In the genomic region with DNA sequence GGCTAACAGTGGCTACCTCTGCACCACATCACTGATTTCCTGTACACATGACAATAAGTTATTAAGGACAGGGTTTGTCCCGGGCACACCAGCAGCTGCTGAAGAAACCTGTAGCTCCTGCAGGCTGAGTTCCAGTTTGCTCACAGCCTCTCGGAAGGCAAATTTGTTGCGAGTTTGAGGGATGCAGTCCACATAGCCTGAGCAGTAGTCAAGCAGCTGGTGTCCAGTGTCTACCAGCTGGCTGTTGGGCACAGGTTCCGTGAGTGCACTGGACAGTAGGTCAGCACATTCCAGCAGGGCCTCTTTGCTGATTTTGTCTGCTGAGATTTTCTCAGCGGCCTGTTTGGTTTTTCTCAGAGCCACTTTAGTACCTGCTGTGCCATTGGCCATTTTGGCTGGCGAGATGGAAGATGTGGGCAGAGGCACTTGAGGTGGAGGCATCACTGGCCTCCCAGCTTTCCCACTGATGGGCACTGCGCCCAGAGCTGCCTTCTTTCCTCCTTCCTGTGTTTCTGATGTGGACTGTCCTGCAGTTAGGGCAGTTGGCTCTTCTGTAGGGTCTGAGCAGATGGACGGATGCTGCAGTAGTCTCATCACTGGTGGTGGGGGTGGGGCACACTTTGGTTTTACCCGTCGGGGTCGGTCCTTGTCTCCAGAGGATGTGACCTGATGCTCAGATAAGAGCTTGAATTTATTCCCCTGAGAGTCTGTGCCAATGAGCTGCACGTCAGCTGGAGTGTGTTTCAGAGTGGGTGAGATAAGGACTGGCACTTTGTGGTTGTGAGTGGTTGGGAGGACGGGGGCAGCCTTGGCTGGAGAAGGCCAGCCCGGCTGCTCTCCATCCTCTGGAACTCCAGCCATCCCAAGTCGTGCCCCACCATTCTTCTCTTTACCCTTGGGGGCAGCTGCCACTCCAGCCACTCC, we compare ENCODE assay signal across 2 cellular contexts.
TF ChIP-seq lines count a peak whose summit lies in the region.

No MANE protein-coding gene starts in this region.

TF ChIP-seq in IMR-90, 13 proteins besides CTCF, POLR2A, EP300 and RAD21:
- TF ChIP-seq FOS (IDR thresholded peaks at IDR 0.05; ENCODE audit: low read depth, low read length) = no peak
- no peak for TF ChIP-seq SMC3 (IDR thresholded peaks at IDR 0.05; ENCODE audit: low read depth, low read length)
- TF ChIP-seq RFX5 (IDR thresholded peaks at IDR 0.05; ENCODE audit: low read depth, low read length) = no peak
- no peak for TF ChIP-seq CHD1 (IDR thresholded peaks at IDR 0.05; ENCODE audit: low read depth, low read length)
- TF ChIP-seq, protein P1, sequence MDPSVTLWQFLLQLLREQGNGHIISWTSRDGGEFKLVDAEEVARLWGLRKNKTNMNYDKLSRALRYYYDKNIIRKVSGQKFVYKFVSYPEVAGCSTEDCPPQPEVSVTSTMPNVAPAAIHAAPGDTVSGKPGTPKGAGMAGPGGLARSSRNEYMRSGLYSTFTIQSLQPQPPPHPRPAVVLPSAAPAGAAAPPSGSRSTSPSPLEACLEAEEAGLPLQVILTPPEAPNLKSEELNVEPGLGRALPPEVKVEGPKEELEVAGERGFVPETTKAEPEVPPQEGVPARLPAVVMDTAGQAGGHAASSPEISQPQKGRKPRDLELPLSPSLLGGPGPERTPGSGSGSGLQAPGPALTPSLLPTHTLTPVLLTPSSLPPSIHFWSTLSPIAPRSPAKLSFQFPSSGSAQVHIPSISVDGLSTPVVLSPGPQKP (IDR thresholded peaks at IDR 0.05; ENCODE audit: borderline replicate concordance, low read depth, low read length) = no peak
- TF ChIP-seq NFE2L2 (IDR thresholded peaks at IDR 0.05; ENCODE audit: low read depth, low read length) = no peak
- TF ChIP-seq BHLHE40 (IDR thresholded peaks at IDR 0.05; ENCODE audit: low read depth, low read length) = no peak
- no peak for TF ChIP-seq MAFK (IDR thresholded peaks at IDR 0.05; ENCODE audit: low read depth, low read length)
- TF ChIP-seq MAZ (IDR thresholded peaks at IDR 0.05; ENCODE audit: borderline replicate concordance, low read depth, low read length) = no peak
- no peak for TF ChIP-seq USF2 (IDR thresholded peaks at IDR 0.05; ENCODE audit: low read depth, low read length)
TF ChIP-seq in IMR-90: peak in this region for 0.

TF ChIP-seq in H1, 55 proteins besides CTCF, POLR2A, EP300 and RAD21:
- TF ChIP-seq PHF8 (conservative IDR thresholded peaks at IDR 0.05; ENCODE audit: low read depth, low read length) = no peak
- no peak for TF ChIP-seq CBX5 (IDR thresholded peaks at IDR 0.05; ENCODE audit: low read depth, low read length)
- TF ChIP-seq MAX (IDR thresholded peaks at IDR 0.05) = no peak
- no peak for TF ChIP-seq TAF7 (optimal IDR thresholded peaks at IDR 0.05; ENCODE audit: borderline replicate concordance, low read depth, low read length)
- no peak for TF ChIP-seq FOSL1 (IDR thresholded peaks at IDR 0.05; ENCODE audit: insufficient read depth, low read depth, low read length)
- no peak for TF ChIP-seq RNF2 (IDR thresholded peaks at IDR 0.05; ENCODE audit: borderline replicate concordance, low read depth, low read length, missing control alignments, poor library complexity, severe bottlenecking)
- TF ChIP-seq KDM4A (IDR thresholded peaks at IDR 0.05; ENCODE audit: low read depth, low read length, severe bottlenecking) = no peak
- no peak for TF ChIP-seq TAF1 (IDR thresholded peaks at IDR 0.05; ENCODE audit: low read depth, low read length)
- TF ChIP-seq POLR2AphosphoS5 (IDR thresholded peaks at IDR 0.05; ENCODE audit: low read depth, low read length) = no peak
- TF ChIP-seq TBP (IDR thresholded peaks at IDR 0.05; ENCODE audit: low read depth, low read length) = no peak
- no peak for TF ChIP-seq CTBP2 (IDR thresholded peaks at IDR 0.05; ENCODE audit: borderline replicate concordance, insufficient read depth, insufficient read length, low read length)
- TF ChIP-seq KDM1A (IDR thresholded peaks at IDR 0.05; ENCODE audit: borderline replicate concordance, low read length) = no peak
- no peak for TF ChIP-seq CHD7 (IDR thresholded peaks at IDR 0.05; ENCODE audit: insufficient replicate concordance, low read length)
- TF ChIP-seq ATF3 (IDR thresholded peaks at IDR 0.05; ENCODE audit: insufficient read depth, low read depth, low read length) = no peak
- TF ChIP-seq ZNF274 (IDR thresholded peaks at IDR 0.05; ENCODE audit: borderline replicate concordance, extremely low read depth, low read length) = no peak
- TF ChIP-seq HDAC2 (IDR thresholded peaks at IDR 0.05; ENCODE audit: borderline replicate concordance in 1 of 2, low read depth in 2 of 2, low read length in 2 of 2) = no peak
